ENCODE assay signal across 2 cellular contexts in the genomic region with DNA sequence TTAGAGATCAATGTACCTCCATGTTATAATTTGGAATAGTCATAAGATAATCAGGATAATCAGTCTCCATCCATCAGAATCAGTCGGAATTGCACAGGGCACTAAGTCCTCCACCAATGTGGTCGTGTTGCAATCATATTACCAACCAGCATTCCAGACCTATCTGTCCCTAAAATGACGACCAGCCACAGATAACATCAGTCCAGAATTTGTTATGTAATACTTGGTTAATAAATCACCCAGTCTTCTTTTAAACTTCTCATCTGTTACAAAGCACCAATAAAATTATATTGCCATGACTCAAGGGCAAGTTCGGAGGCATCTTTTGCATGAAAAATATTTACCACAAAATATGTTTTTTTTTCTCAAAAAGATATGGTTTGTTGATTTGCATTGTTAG.
TF ChIP-seq lines count a peak whose summit lies in the region.

No MANE protein-coding gene starts in this region.

TF ChIP-seq in IMR-90, 13 proteins besides CTCF, POLR2A, EP300 and RAD21:
- peak; percentile 20; the same call in 1 of the 2 replicates for TF ChIP-seq CEBPB (IDR thresholded peaks at IDR 0.05; ENCODE audit: low read depth, low read length)
- TF ChIP-seq NFE2L2 (IDR thresholded peaks at IDR 0.05; ENCODE audit: low read depth, low read length): no peak
- TF ChIP-seq MAZ (IDR thresholded peaks at IDR 0.05; ENCODE audit: borderline replicate concordance, low read depth, low read length): no peak
- TF ChIP-seq CHD1 (IDR thresholded peaks at IDR 0.05; ENCODE audit: low read depth, low read length): no peak

TF ChIP-seq in GM12891, 5 proteins besides CTCF, POLR2A, EP300 and RAD21:
- TF ChIP-seq PAX5 (IDR thresholded peaks at IDR 0.05; ENCODE audit: insufficient read depth, low read length, severe bottlenecking) (no peak), TAF1 (IDR thresholded peaks at IDR 0.05; ENCODE audit: low read depth, low read length) (no peak), POLR2AphosphoS5 (IDR thresholded peaks at IDR 0.05; ENCODE audit: low read depth, low read length) (no peak)
